In the genomic region with DNA sequence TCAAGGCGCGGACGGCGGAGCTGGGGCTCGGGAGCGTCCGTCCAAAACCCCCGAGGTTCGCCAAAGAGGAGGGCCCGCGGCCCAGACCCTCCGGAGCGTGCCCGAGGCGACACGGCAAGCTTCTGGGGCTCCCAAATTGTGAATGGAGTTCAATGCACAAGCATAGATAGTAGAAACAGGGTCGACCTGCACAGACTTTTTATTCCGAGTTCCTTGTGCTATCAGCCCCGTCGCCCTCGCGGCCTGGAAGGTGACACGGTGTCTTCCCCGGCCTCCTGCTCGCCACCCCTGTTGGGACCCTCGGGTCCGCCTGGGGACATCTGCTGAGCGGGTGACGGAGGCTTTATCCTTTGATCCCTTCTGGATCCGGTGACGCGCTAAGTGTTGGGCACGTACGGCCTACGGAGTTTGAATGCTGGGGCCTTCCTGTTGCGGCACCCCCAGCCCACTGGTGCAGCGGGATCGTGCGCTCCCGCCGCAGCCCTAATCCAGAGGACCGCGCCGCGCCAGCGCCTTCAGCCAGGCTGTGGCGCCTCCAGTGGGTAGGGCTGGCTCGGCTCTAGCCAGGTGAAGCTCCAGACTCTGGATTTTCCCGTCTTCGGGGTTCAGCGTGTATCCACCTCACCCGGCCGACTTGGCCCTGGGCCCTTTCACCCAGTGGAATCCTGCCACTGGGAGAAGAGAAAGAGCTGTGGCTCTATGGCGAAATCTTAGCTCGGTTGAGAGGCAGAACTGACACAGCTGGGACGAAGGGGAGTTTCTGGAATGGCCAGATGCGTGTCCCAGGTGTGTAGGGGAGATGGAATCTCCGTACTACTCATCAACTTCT, we compare ENCODE assay signal across 12 cellular contexts. TPM values are rescaled to one million over a fixed set of nuclear protein-coding genes. Genes with fewer than 3 reads are reported as not detected.
DNase-seq lines count a peak whose midpoint lies in the region; ATAC-seq and TF ChIP-seq lines count a peak whose summit lies in the region.
"Had no signal": no experiment of that assay in that cellular context is flagged by ENCODE, and none has a peak within 500 bp of the region (broad histone marks: within the 10 kb centered on the region; RNA-seq: fewer than 3 reads in every experiment).

No MANE protein-coding gene starts in this region.

- peak overlapping the region; percentile 50; the same call in 1 of the 2 replicates for H3K9ac ChIP-seq in ES-I3 (ENCODE audit: low read depth, low read length)

- peak overlapping the region in 3 of 4 donors; percentile 51 to 63 (median 52) for H3K4me3 ChIP-seq in Peyer's patch
- no peak overlapping the region for H3K4me3 ChIP-seq in hepatocyte
- no peak overlapping the region for H3K4me3 ChIP-seq in osteoblast (ENCODE audit: insufficient read depth, low read length)

- H3K27ac ChIP-seq in Peyer's patch = no peak overlapping the region
- H3K27ac ChIP-seq in hepatocyte = no peak overlapping the region
- no peak overlapping the region for H3K27ac ChIP-seq in osteoblast (ENCODE audit: low read depth, low read length)

- WGBS in hepatocyte (ENCODE audit: low lambda C conversion rate, missing lambda C conversion rate) = 9% methylated on average over 56 of the region's 58 CpGs

- no peaks in the 10 kb centered on the region for H3K79me2 ChIP-seq in hepatocyte
- H3K79me2 ChIP-seq in osteoblast (ENCODE audit: insufficient read depth, low read length) = no peaks in the 10 kb centered on the region

- peaks cover 8% of the 10 kb centered on the region for H3K9me3 ChIP-seq in ES-I3 (ENCODE audit: control insufficient read depth, insufficient read depth, low read length)
- no peaks in the 10 kb centered on the region for H3K9me3 ChIP-seq in Peyer's patch
- no peaks in the 10 kb centered on the region for H3K9me3 ChIP-seq in hepatocyte (ENCODE audit: low read depth)
- no peaks in the 10 kb centered on the region for H3K9me3 ChIP-seq in osteoblast (ENCODE audit: low read depth, low read length)

- peaks cover 3% of the 10 kb centered on the region; the same call in 1 of the 2 replicates for H3K4me1 ChIP-seq in ES-I3 (ENCODE audit: insufficient read depth, low read length)
- peaks cover 0 to 29% (median 17%) of the 10 kb centered on the region in 4 donors for H3K4me1 ChIP-seq in Peyer's patch
- H3K4me1 ChIP-seq in hepatocyte (ENCODE audit: insufficient read depth) = peaks cover 10% of the 10 kb centered on the region
- no peaks in the 10 kb centered on the region for H3K4me1 ChIP-seq in osteoblast (ENCODE audit: insufficient read depth, low read length)

- TF ChIP-seq CTCF in Peyer's patch (IDR thresholded peaks at IDR 0.05) (no peak), hepatocyte (IDR thresholded peaks at IDR 0.05; ENCODE audit: poor library complexity) (peak; percentile 22), osteoblast (IDR thresholded peaks at IDR 0.05; ENCODE audit: extremely low read depth, low read depth, low read length) (no peak)

- H4K20me1 ChIP-seq in hepatocyte (ENCODE audit: insufficient read depth, poor library complexity, severe bottlenecking) (no peaks in the 10 kb centered on the region), osteoblast (ENCODE audit: insufficient read depth, low read length) (no peaks in the 10 kb centered on the region)

- peaks cover 0 to 19% of the 10 kb centered on the region in 2 donors for H3K27me3 ChIP-seq in Peyer's patch
- H3K27me3 ChIP-seq in hepatocyte = peaks cover 87% of the 10 kb centered on the region
- H3K27me3 ChIP-seq in osteoblast (ENCODE audit: insufficient read depth, low read length) = peaks cover 41% of the 10 kb centered on the region

- H3K36me3 ChIP-seq in ES-I3 (ENCODE audit: insufficient read depth, low read length) = no peaks in the 10 kb centered on the region
- H3K36me3 ChIP-seq in Peyer's patch = no peaks in the 10 kb centered on the region
- H3K36me3 ChIP-seq in hepatocyte (replicated peaks; ENCODE audit: insufficient read depth, low read depth) = no peaks in the 10 kb centered on the region
- no peaks in the 10 kb centered on the region for H3K36me3 ChIP-seq in osteoblast (ENCODE audit: insufficient read depth, low read length)

- H3K4me2 ChIP-seq in hepatocyte (peak overlapping the region; percentile 92), osteoblast (ENCODE audit: insufficient read depth, low read length) (no peak overlapping the region)

- no peak for ATAC-seq in HG03571 (IDR thresholded peaks at IDR 0.05; ENCODE audit: unreplicated experiment)

- no peak for DNase-seq in Peyer's patch
- DNase-seq in hepatocyte (ENCODE audit: low spot score) = peak; percentile 28
- DNase-seq in osteoblast (ENCODE audit: insufficient read length, low spot score, missing footprints) = peak; percentile 84
- no peak for DNase-seq in NCI-H128 (lab: John Stamatoyannopoulos, UW; ENCODE audit: unreplicated experiment)
- no peak for DNase-seq in HuH-7.5 (ENCODE audit: low spot score)
- no peak for DNase-seq in T1000 (lab: John Stamatoyannopoulos, UW)
- DNase-seq: activated naive CD4-positive, alpha-beta T cell treated with anti-CD3 and anti-CD28 coated beads, Interleukin-2, amount 50 U/mL, for 16 hours; NCI-H1694; OCI-M1 had no signal

- no peaks in the 10 kb centered on the region for H3K9me2 ChIP-seq in hepatocyte (replicated peaks; ENCODE audit: insufficient read depth)

- TF ChIP-seq POLR2A in Peyer's patch (IDR thresholded peaks at IDR 0.05) = no peak

- H2AFZ ChIP-seq in hepatocyte = no peak overlapping the region
- no peak overlapping the region for H2AFZ ChIP-seq in osteoblast (ENCODE audit: low read length)

RNA-seq across cellular contexts. Expression of a gene that starts 17.0 kb away (rescaled TPM):
- total RNA-seq in Peyer's patch (10 to 100 TPM in 2 of 4 donors, 1 to 10 TPM in 2; 4.0 to 17.3 (median 10.9) TPM), hepatocyte (1.5 and 2.1 TPM in 2 replicates), osteoblast (0.29 and 0.36 TPM in 2 replicates)
- 0.42 and 0.44 TPM in 2 replicates for polyA plus RNA-seq in hepatocyte

RNA-seq across cellular contexts. Expression of a gene that starts 38.8 kb away (rescaled TPM):
- 10 to 100 TPM in 2 of 4 donors, 1 to 10 TPM in 2; 6.3 to 74.3 (median 10.3) TPM for total RNA-seq in Peyer's patch
- 0.12 and 2.6 TPM in 2 replicates for total RNA-seq in hepatocyte
- not detected in 2 replicates for polyA plus RNA-seq in hepatocyte
- under 0.01 and 0.36 TPM in 2 replicates for total RNA-seq in osteoblast
- total RNA-seq: myocyte had no signal

Comparison
In these comparisons a context has a peak if more than half of its experiments do, and no peak if none do; other contexts are left out.
1. DNase-seq: peak in hepatocyte (single experiment) and osteoblast (single experiment); none in Peyer's patch (0 of 3), NCI-H128 (single experiment), HuH-7.5 (single experiment) and T1000 (single experiment).
2. H3K4me3 ChIP-seq: peak in Peyer's patch (3 of 4); none in hepatocyte (single experiment) and osteoblast (single experiment).